In the genomic region with DNA sequence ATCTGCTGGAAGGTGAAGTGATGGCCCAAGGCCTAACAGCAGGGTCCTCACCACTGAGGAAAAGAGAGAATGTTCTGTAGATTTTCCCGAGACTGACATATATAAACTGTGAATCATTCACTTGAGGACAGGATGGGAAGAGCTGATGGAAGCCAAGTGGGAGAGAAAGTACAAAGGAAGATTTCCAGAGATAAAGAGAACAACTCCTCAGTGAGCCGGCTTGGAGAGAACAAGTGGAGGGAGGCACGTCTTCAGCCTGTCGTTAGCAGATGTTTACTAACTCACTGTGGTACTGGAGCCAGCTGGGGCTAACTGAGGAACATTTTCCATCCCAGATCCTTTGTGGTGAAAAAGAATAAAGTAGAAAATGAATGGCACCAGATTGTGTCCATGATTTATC, we compare ENCODE assay signal across 14 cellular contexts.
DNase-seq lines count a peak whose midpoint lies in the region; ATAC-seq and TF ChIP-seq lines count a peak whose summit lies in the region.
"Had no signal": no experiment of that assay in that cellular context is flagged by ENCODE, and none has a peak within 500 bp of the region (broad histone marks: within the 10 kb centered on the region; RNA-seq: fewer than 3 reads in every experiment).

No MANE protein-coding gene starts in this region.

- no peaks in the 10 kb centered on the region for H3K9me3 Mint-ChIP-seq in HFFc6
- H3K9me3 Mint-ChIP-seq in naive thymus-derived CD4-positive, alpha-beta T cell, result peaks cover 0 to 2% (median 0%) of the 10 kb centered on the region in 11 donors
- H3K9me3 Mint-ChIP-seq in stimulated activated naive CD8-positive, alpha-beta T cell treated with anti-CD3 and anti-CD28 coated beads, Interleukin-15, amount 100 ng/mL, for 72 hours, result peaks cover 0 to 3% of the 10 kb centered on the region in 2 donors
- H3K9me3 Mint-ChIP-seq in activated CD4-positive, alpha-beta memory T cell treated with anti-CD3 and anti-CD28 coated beads for 36 hours, result no peaks in the 10 kb centered on the region
- H3K9me3 Mint-ChIP-seq: H9 had no signal

- H3K27ac ChIP-seq in esophagus (ENCODE audit: low read depth in 2 of 2, low read length in 1 of 2), result peak overlapping the region; percentile 21 to 75
- H3K27ac ChIP-seq in mucosa of rectum (ENCODE audit: low read depth in 2 of 2, low read length in 2 of 2), result peak overlapping the region; percentile 12 to 36
- peak overlapping the region; percentile 59 to 65 for H3K27ac ChIP-seq in tibial artery
- H3K27ac ChIP-seq in naive thymus-derived CD4-positive, alpha-beta T cell (ENCODE audit: low read depth, low read length), result no peak overlapping the region
- H3K27ac ChIP-seq: PC-9 had no signal

- H3K36me3 ChIP-seq in esophagus (ENCODE audit: control insufficient read depth in 2 of 2, insufficient read depth in 2 of 2, low read length in 1 of 2) (no peaks in the 10 kb centered on the region), mucosa of rectum (ENCODE audit: control insufficient read depth in 2 of 2, insufficient read depth in 2 of 2, low read length in 2 of 2) (no peaks in the 10 kb centered on the region), tibial artery (no peaks in the 10 kb centered on the region)
- H3K36me3 ChIP-seq in naive thymus-derived CD4-positive, alpha-beta T cell (ENCODE audit: control insufficient read depth in 2 of 3, insufficient read depth in 3 of 3, low read length in 3 of 3), result no peaks in the 10 kb centered on the region

- DNase-seq in HFFc6 (peak; percentile 37), tibial artery (peak; percentile 48 to 74)
- no peak for DNase-seq in naive thymus-derived CD4-positive, alpha-beta T cell
- DNase-seq in stimulated activated naive CD8-positive, alpha-beta T cell treated with anti-CD3 and anti-CD28 coated beads, Interleukin-15, amount 100 ng/mL, for 72 hours, result no peak
- no peak for DNase-seq in activated CD4-positive, alpha-beta memory T cell treated with anti-CD3 and anti-CD28 coated beads for 36 hours
- DNase-seq: activated CD8-positive, alpha-beta T cell treated with anti-CD3 and anti-CD28 coated beads, Interleukin-2, amount 10 ng/mL, durations not matched to agents 7 days and 5 days; activated naive CD4-positive, alpha-beta T cell; H9; PC-9; T-helper 9 cell had no signal

- no peak overlapping the region for H3K9ac ChIP-seq in mucosa of rectum (ENCODE audit: low read depth in 1 of 2, low read length in 2 of 2)

- H3K9me3 ChIP-seq in esophagus (ENCODE audit: control insufficient read depth in 2 of 2, insufficient read depth in 1 of 2, low read depth in 1 of 2, low read length in 1 of 2) (no peaks in the 10 kb centered on the region), mucosa of rectum (ENCODE audit: control insufficient read depth in 2 of 2, low read length in 2 of 2) (no peaks in the 10 kb centered on the region), tibial artery (no peaks in the 10 kb centered on the region)
- no peaks in the 10 kb centered on the region for H3K9me3 ChIP-seq in naive thymus-derived CD4-positive, alpha-beta T cell (ENCODE audit: control insufficient read depth in 2 of 3, low read length in 3 of 3)

- H3K4me3 ChIP-seq in esophagus (ENCODE audit: low read depth in 1 of 2, low read length in 2 of 2) (no peak overlapping the region), mucosa of rectum (ENCODE audit: low read length in 2 of 2) (no peak overlapping the region), tibial artery (no peak overlapping the region)
- H3K4me3 ChIP-seq in naive thymus-derived CD4-positive, alpha-beta T cell (ENCODE audit: low read length), result no peak overlapping the region
- H3K4me3 ChIP-seq: PC-9 had no signal

- no peak for ATAC-seq in naive thymus-derived CD4-positive, alpha-beta T cell
- ATAC-seq in stimulated activated naive CD8-positive, alpha-beta T cell treated with anti-CD3 and anti-CD28 coated beads, Interleukin-15, amount 100 ng/mL, for 72 hours, result no peak
- no peak for ATAC-seq in HG03196 (IDR thresholded peaks at IDR 0.05; ENCODE audit: unreplicated experiment)
- ATAC-seq: activated CD8-positive, alpha-beta T cell treated with anti-CD3 and anti-CD28 coated beads, Interleukin-2, amount 10 ng/mL, durations not matched to agents 7 days and 5 days had no signal

- H3K4me1 ChIP-seq in esophagus (ENCODE audit: control insufficient read depth in 2 of 2, insufficient read depth in 2 of 2, low read length in 1 of 2) (no peaks in the 10 kb centered on the region), mucosa of rectum (ENCODE audit: control insufficient read depth in 2 of 2, insufficient read depth in 2 of 2, low read length in 2 of 2) (peaks cover 0 to 2% of the 10 kb centered on the region in 2 donors), tibial artery (peaks cover 0 to 68% (median 24%) of the 10 kb centered on the region in 4 donors)
- H3K4me1 ChIP-seq in naive thymus-derived CD4-positive, alpha-beta T cell (ENCODE audit: control insufficient read depth in 2 of 2, insufficient read depth in 2 of 2, low read length in 2 of 2), result no peaks in the 10 kb centered on the region

- POLR2A ChIA-PET in naive thymus-derived CD4-positive, alpha-beta T cell (lab: Charles Lee), result no interaction called here
- POLR2A ChIA-PET in activated CD4-positive, alpha-beta memory T cell treated with anti-CD3 and anti-CD28 coated beads for 36 hours (lab: Charles Lee), result no interaction called here

- H3K4me3 Mint-ChIP-seq in HFFc6, result peak overlapping the region; percentile 22
- no peak overlapping the region for H3K4me3 Mint-ChIP-seq in naive thymus-derived CD4-positive, alpha-beta T cell
- H3K4me3 Mint-ChIP-seq in stimulated activated naive CD8-positive, alpha-beta T cell treated with anti-CD3 and anti-CD28 coated beads, Interleukin-15, amount 100 ng/mL, for 72 hours, result no peak overlapping the region
- no peak overlapping the region for H3K4me3 Mint-ChIP-seq in activated CD4-positive, alpha-beta memory T cell treated with anti-CD3 and anti-CD28 coated beads for 36 hours
- H3K4me3 Mint-ChIP-seq: activated CD8-positive, alpha-beta T cell treated with anti-CD3 and anti-CD28 coated beads, Interleukin-2, amount 10 ng/mL, durations not matched to agents 7 days and 5 days; H9 had no signal

- CTCF ChIA-PET in naive thymus-derived CD4-positive, alpha-beta T cell (lab: Charles Lee), result no interaction called here
- CTCF ChIA-PET in activated CD4-positive, alpha-beta memory T cell treated with anti-CD3 and anti-CD28 coated beads for 36 hours (lab: Charles Lee), result no interaction called here

- WGBS in esophagus, 2 donors, result 70 to 78% methylated on average over 4 of the region's 4 CpGs

- no peaks in the 10 kb centered on the region for H3K27me3 ChIP-seq in esophagus (ENCODE audit: control insufficient read depth in 1 of 2, insufficient read depth in 2 of 2, low read length in 2 of 2)
- H3K27me3 ChIP-seq in mucosa of rectum (ENCODE audit: control insufficient read depth in 2 of 2, insufficient read depth in 2 of 2, low read length in 2 of 2), result no peaks in the 10 kb centered on the region
- H3K27me3 ChIP-seq in tibial artery, result no peaks in the 10 kb centered on the region
- no peaks in the 10 kb centered on the region for H3K27me3 ChIP-seq in naive thymus-derived CD4-positive, alpha-beta T cell (ENCODE audit: control insufficient read depth in 2 of 2, insufficient read depth in 2 of 2, low read length in 2 of 2)

- H3K27ac Mint-ChIP-seq in HFFc6, result peak overlapping the region; percentile 79
- no peak overlapping the region for H3K27ac Mint-ChIP-seq in naive thymus-derived CD4-positive, alpha-beta T cell
- H3K27ac Mint-ChIP-seq in stimulated activated naive CD8-positive, alpha-beta T cell treated with anti-CD3 and anti-CD28 coated beads, Interleukin-15, amount 100 ng/mL, for 72 hours, result no peak overlapping the region
- no peak overlapping the region for H3K27ac Mint-ChIP-seq in activated CD4-positive, alpha-beta memory T cell treated with anti-CD3 and anti-CD28 coated beads for 36 hours
- H3K27ac Mint-ChIP-seq: activated CD8-positive, alpha-beta T cell treated with anti-CD3 and anti-CD28 coated beads, Interleukin-2, amount 10 ng/mL, durations not matched to agents 7 days and 5 days; CD14-positive monocyte; H9 had no signal

- 0 out of 2 replicates have a peak, but pooled peaks cover 1% of the 10 kb centered on the region for H3K27me3 Mint-ChIP-seq in HFFc6 (ENCODE audit: insufficient read depth)
- H3K27me3 Mint-ChIP-seq in naive thymus-derived CD4-positive, alpha-beta T cell, result peaks cover 0 to 18% (median 11%) of the 10 kb centered on the region in 5 donors
- H3K27me3 Mint-ChIP-seq in stimulated activated naive CD8-positive, alpha-beta T cell treated with anti-CD3 and anti-CD28 coated beads, Interleukin-15, amount 100 ng/mL, for 72 hours, result no peaks in the 10 kb centered on the region
- no peaks in the 10 kb centered on the region for H3K27me3 Mint-ChIP-seq in activated CD4-positive, alpha-beta memory T cell treated with anti-CD3 and anti-CD28 coated beads for 36 hours

- peaks cover 40% of the 10 kb centered on the region for H3K4me1 Mint-ChIP-seq in HFFc6 (ENCODE audit: low read depth)
- no peaks in the 10 kb centered on the region for H3K4me1 Mint-ChIP-seq in naive thymus-derived CD4-positive, alpha-beta T cell
- H3K4me1 Mint-ChIP-seq in stimulated activated naive CD8-positive, alpha-beta T cell treated with anti-CD3 and anti-CD28 coated beads, Interleukin-15, amount 100 ng/mL, for 72 hours, result no peaks in the 10 kb centered on the region
- no peaks in the 10 kb centered on the region for H3K4me1 Mint-ChIP-seq in activated CD4-positive, alpha-beta memory T cell treated with anti-CD3 and anti-CD28 coated beads for 36 hours (ENCODE audit: low read depth)
- H3K4me1 Mint-ChIP-seq: H9 had no signal

- intact Hi-C loops in tibial artery (cut with DNase I; ENCODE audit: low total_unique reads), result no loop called here
- intact Hi-C loops in naive thymus-derived CD4-positive, alpha-beta T cell (cut with micrococcal nuclease), result no loop called here
- intact Hi-C loops in activated CD4-positive, alpha-beta memory T cell treated with anti-CD3 and anti-CD28 coated beads for 36 hours (cut with micrococcal nuclease), result no loop called here

- no peak for TF ChIP-seq CTCF in HFFc6 (IDR thresholded peaks at IDR 0.05)
- no peak for TF ChIP-seq CTCF in tibial artery (IDR thresholded peaks at IDR 0.05)

- no peaks in the 10 kb centered on the region for H3K36me3 Mint-ChIP-seq in HFFc6 (ENCODE audit: low read depth)
- H3K36me3 Mint-ChIP-seq in naive thymus-derived CD4-positive, alpha-beta T cell, result peaks cover 0 to 5% (median 0%) of the 10 kb centered on the region in 5 donors
- H3K36me3 Mint-ChIP-seq in activated CD4-positive, alpha-beta memory T cell treated with anti-CD3 and anti-CD28 coated beads for 36 hours, result no peaks in the 10 kb centered on the region
- H3K36me3 Mint-ChIP-seq: CD14-positive monocyte had no signal

Comparison
In these comparisons a context has a peak if more than half of its experiments do, and no peak if none do; other contexts are left out.
1. DNase-seq: peak in HFFc6 (single experiment) and tibial artery (2 of 2); none in naive thymus-derived CD4-positive, alpha-beta T cell (0 of 9), stimulated activated naive CD8-positive, alpha-beta T cell treated with anti-CD3 and anti-CD28 coated beads, Interleukin-15, amount 100 ng/mL, for 72 hours (0 of 2) and activated CD4-positive, alpha-beta memory T cell treated with anti-CD3 and anti-CD28 coated beads for 36 hours (single experiment).